ENCODE assay signal across 8 cellular contexts in the genomic region with DNA sequence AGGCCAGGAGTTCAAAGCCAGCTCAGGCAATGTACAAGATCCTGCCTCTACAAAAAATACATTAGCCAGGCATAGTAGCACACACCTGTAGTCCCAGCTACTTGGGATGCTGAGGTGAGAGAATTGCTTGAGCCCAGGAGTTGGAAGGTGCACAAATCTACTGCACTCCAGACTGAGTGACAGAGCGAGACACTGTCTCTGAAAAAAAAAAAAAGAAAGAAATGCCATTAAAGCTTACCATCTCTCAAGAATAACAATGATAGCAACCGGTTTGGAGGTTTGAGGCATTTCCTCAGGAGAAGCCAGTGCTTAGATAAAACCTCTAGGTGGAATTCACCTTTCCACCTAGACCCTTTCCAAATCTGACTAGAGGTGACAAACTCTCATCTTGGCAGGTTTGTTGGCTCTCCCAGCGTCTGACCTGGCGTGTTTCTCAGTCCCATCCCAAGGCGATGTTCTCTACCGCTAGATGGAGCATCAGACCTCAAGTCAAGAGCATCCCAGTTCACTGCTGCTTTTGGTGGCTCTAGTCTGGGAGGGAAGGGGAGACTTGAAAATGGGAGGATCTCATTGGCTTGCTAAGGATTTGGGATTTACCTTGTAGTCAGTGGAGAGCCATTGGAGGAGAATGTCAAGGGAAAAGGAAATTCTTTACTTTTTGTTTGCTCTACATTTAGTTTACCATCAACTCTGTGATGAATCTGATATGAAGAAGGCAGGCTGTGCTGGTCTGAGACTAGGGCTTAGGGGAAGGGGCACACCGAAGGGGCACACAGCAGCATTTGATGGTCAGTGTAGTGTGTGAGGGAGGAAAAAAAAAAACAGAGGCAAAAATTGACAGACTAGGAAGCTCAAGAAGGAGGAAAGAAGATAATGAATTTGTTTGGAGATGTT.
DNase-seq lines count a peak whose midpoint lies in the region; ATAC-seq and TF ChIP-seq lines count a peak whose summit lies in the region.

No MANE protein-coding gene starts in this region.

- peak; percentile 54 for ATAC-seq in GM18861 (IDR thresholded peaks at IDR 0.05; ENCODE audit: unreplicated experiment)

- H3K79me2 ChIP-seq in mammary epithelial cell (ENCODE audit: insufficient read depth, low read length): no peaks in the 10 kb centered on the region

- CTCF ChIA-PET in AG04450 (lab: Charles Lee): interaction anchor here (0.6 to 4.3 kb wide), 43 partner anchors 9 to 137 kb away, joined by 3 to 82 read pairs (median 4); partner anchors contain the start of genes HINT3, NCOA7 and TRMT11
- CTCF ChIA-PET in mammary epithelial cell (lab: Charles Lee; ENCODE audit: low non-redundant PET): interaction anchor here (0.6 to 0.7 kb wide), 3 partner anchors 16 to 654 kb away, joined by 3 to 5 read pairs (median 4); no protein-coding TSS in a partner anchor

- TF ChIP-seq CTCF in AG04450 (IDR thresholded peaks at IDR 0.05; ENCODE audit: low read depth, low read length) (peak; percentile 96), mammary epithelial cell (conservative IDR thresholded peaks at IDR 0.05 in 1 of 2, IDR thresholded peaks at IDR 0.05 in 1 of 2; ENCODE audit: extremely low read depth in 1 of 2, insufficient read depth in 1 of 2, low read depth in 1 of 2, low read length in 2 of 2) (peak; percentile 91 to 92)

- peak; percentile 45 for DNase-seq in AG04450 (ENCODE audit: low read depth, low spot score)
- DNase-seq in HS-5 (ENCODE audit: low read depth): peak; percentile 6
- peak; percentile 30 for DNase-seq in SK-N-MC (ENCODE audit: low read depth, low spot score)
- peak; percentile 73 for DNase-seq in mammary epithelial cell
- DNase-seq in islet precursor cell: peak; percentile 91
- peak; percentile 3 to 4 for DNase-seq in stimulated activated CD4-positive, alpha-beta T cell treated with anti-CD3 and anti-CD28 coated beads, Interleukin-2, amount 100 ng/mL, for 48 hours
- no peak for DNase-seq in NK-92 treated with Interleukin-12 subunit alpha and Interleukin-12 subunit beta, amount 100 ng/mL, for 24 hours (lab: John Stamatoyannopoulos, UW)

- H3K27ac ChIP-seq in AG04450 (ENCODE audit: low read depth, low read length): no peak overlapping the region
- H3K27ac ChIP-seq in SK-N-MC: no peak overlapping the region
- no peak overlapping the region for H3K27ac ChIP-seq in mammary epithelial cell (ENCODE audit: insufficient read depth, low read depth, low read length)

- in situ Hi-C loops in mammary epithelial cell (cut with MboI; ENCODE audit: low sequenced_read_pairs in 2 of 2): loop anchor here (5.0 to 10.0 kb wide), 2 partner anchors 96 to 99 kb away; partner anchors contain the start of gene HINT3 (in 2 of the 2)

- intact Hi-C loops in mammary epithelial cell (cut with micrococcal nuclease): loop anchor here (1.0 to 5.0 kb wide), 4 partner anchors 66 to 546 kb away; partner anchors contain the start of gene NCOA7

- no peaks in the 10 kb centered on the region for H4K20me1 ChIP-seq in mammary epithelial cell (ENCODE audit: insufficient read depth, low read length)

- H3K9me3 ChIP-seq in AG04450 (ENCODE audit: control insufficient read depth, insufficient read depth, low read length) (no peaks in the 10 kb centered on the region), SK-N-MC (ENCODE audit: low read depth, low read length) (no peaks in the 10 kb centered on the region), mammary epithelial cell (replicated peaks; ENCODE audit: insufficient read depth, low read length) (no peaks in the 10 kb centered on the region)

- POLR2A ChIA-PET in AG04450 (lab: Yijun Ruan, JAX): interaction anchor here (0.6 to 0.9 kb wide), 2 partner anchors 24 to 68 kb away, joined by 3 read pairs; partner anchors contain the start of gene NCOA7

- no peaks in the 10 kb centered on the region for H3K36me3 ChIP-seq in SK-N-MC (ENCODE audit: insufficient read depth, low read length)
- H3K36me3 ChIP-seq in mammary epithelial cell (ENCODE audit: insufficient read depth, low read length): no peaks in the 10 kb centered on the region

- WGBS in mammary epithelial cell (ENCODE audit: low coverage, missing lambda C conversion rate): 24% methylated on average over 7 of the region's 7 CpGs

- no TSS peak for BruUV-seq in mammary epithelial cell (replicated peaks; lab: Mats Ljungman, UMichigan)

- H3K9ac ChIP-seq in SK-N-MC (ENCODE audit: insufficient read length) (no peak overlapping the region), mammary epithelial cell (ENCODE audit: insufficient read depth, low read length) (no peak overlapping the region)

- no peak overlapping the region for H2AFZ ChIP-seq in mammary epithelial cell (ENCODE audit: low read depth, low read length)

- no peak overlapping the region for H3K4me2 ChIP-seq in mammary epithelial cell (ENCODE audit: insufficient read depth, low read depth, low read length)

- no peak overlapping the region for H3K4me3 ChIP-seq in AG04450 (ENCODE audit: low read depth, low read length)
- H3K4me3 ChIP-seq in SK-N-MC: no peak overlapping the region
- H3K4me3 ChIP-seq in mammary epithelial cell (replicated peaks in 1 of 3; ENCODE audit: insufficient read depth in 1 of 3, low read depth in 2 of 3, low read length in 3 of 3): no peak overlapping the region

- H3K27me3 ChIP-seq in AG04450 (ENCODE audit: control insufficient read depth, insufficient read depth, low read length) (no peaks in the 10 kb centered on the region), mammary epithelial cell (ENCODE audit: insufficient read depth, low read length) (no peaks in the 10 kb centered on the region)

- dilution Hi-C loops in mammary epithelial cell (cut with HindIII; ENCODE audit: low sequenced_read_pairs): loop anchor here (5.0 kb wide), 1 partner anchor 99 kb away; the partner anchor contains the start of gene HINT3

- no peaks in the 10 kb centered on the region for H3K4me1 ChIP-seq in mammary epithelial cell (ENCODE audit: insufficient read depth, low read length)
